In genomic region chr17:63961355-63962207, GRCh38 we compare ENCODE assay signal across 8 cellular contexts. TPM values are rescaled to one million over a fixed set of nuclear protein-coding genes. Genes with fewer than 3 reads are reported as not detected.
DNase-seq lines count a peak whose midpoint lies in the region; TF ChIP-seq lines count a peak whose summit lies in the region.

No MANE protein-coding gene starts in this region.

- H3K4me3 ChIP-seq in sigmoid colon, result peak overlapping the region in 2 of 4 donors; percentile 16 to 21

- H3K4me3 Mint-ChIP-seq in activated T-helper 2 cell treated with anti-CD3 and anti-CD28 coated beads, Interferon-gamma antibody, Interleukin-2, Interleukin-4, amounts not matched to agents 10 μg/mL and 5 μg/mL and 100 μg/mL, durations not matched to agents 14 hours and 24 hours and 36 hours (ENCODE audit: low read depth), result peak overlapping the region; percentile 39

- no peaks in the 10 kb centered on the region for H3K36me3 ChIP-seq in sigmoid colon

- no peaks in the 10 kb centered on the region for H3K27me3 Mint-ChIP-seq in activated T-helper 2 cell treated with anti-CD3 and anti-CD28 coated beads, Interferon-gamma antibody, Interleukin-2, Interleukin-4, amounts not matched to agents 10 μg/mL and 5 μg/mL and 100 μg/mL, durations not matched to agents 14 hours and 24 hours and 36 hours (ENCODE audit: low read depth)

- TF ChIP-seq POLR2A in sigmoid colon (IDR thresholded peaks at IDR 0.05), result no peak

- H3K9me3 ChIP-seq in sigmoid colon, result no peaks in the 10 kb centered on the region

- H3K27me3 ChIP-seq in sigmoid colon, result peaks cover 0 to 7% (median 0%) of the 10 kb centered on the region in 3 donors

- no peak overlapping the region for H3K27ac Mint-ChIP-seq in activated T-helper 2 cell treated with anti-CD3 and anti-CD28 coated beads, Interferon-gamma antibody, Interleukin-2, Interleukin-4, amounts not matched to agents 10 μg/mL and 5 μg/mL and 100 μg/mL, durations not matched to agents 14 hours and 24 hours and 36 hours

- H3K36me3 Mint-ChIP-seq in activated T-helper 2 cell treated with anti-CD3 and anti-CD28 coated beads, Interferon-gamma antibody, Interleukin-2, Interleukin-4, amounts not matched to agents 10 μg/mL and 5 μg/mL and 100 μg/mL, durations not matched to agents 14 hours and 24 hours and 36 hours (ENCODE audit: low read depth), result no peaks in the 10 kb centered on the region

- no peaks in the 10 kb centered on the region for H3K9me3 Mint-ChIP-seq in activated T-helper 2 cell treated with anti-CD3 and anti-CD28 coated beads, Interferon-gamma antibody, Interleukin-2, Interleukin-4, amounts not matched to agents 10 μg/mL and 5 μg/mL and 100 μg/mL, durations not matched to agents 14 hours and 24 hours and 36 hours

- intact Hi-C loops in activated T-helper 2 cell treated with anti-CD3 and anti-CD28 coated beads, Interferon-gamma antibody, Interleukin-2, Interleukin-4, amounts not matched to agents 10 μg/mL and 5 μg/mL and 100 μg/mL, durations not matched to agents 14 hours and 24 hours and 36 hours (cut with micrococcal nuclease), result no loop called here
- intact Hi-C loops in cardiac septum (cut with DNase I) (no loop called here), sigmoid colon (cut with DNase I) (no loop called here)

- peaks cover 0 to 10% (median 2%) of the 10 kb centered on the region in 4 donors for H3K4me1 ChIP-seq in sigmoid colon

- H3K4me1 Mint-ChIP-seq in activated T-helper 2 cell treated with anti-CD3 and anti-CD28 coated beads, Interferon-gamma antibody, Interleukin-2, Interleukin-4, amounts not matched to agents 10 μg/mL and 5 μg/mL and 100 μg/mL, durations not matched to agents 14 hours and 24 hours and 36 hours (ENCODE audit: low read depth), result peaks cover 6% of the 10 kb centered on the region

- no peak for TF ChIP-seq EP300 in sigmoid colon (IDR thresholded peaks at IDR 0.05)

- peak; percentile 67 for DNase-seq in GM20000 (ENCODE audit: low spot score)
- DNase-seq in NOMO-1 treated with DMSO at 0.1 percent for 48 hours (lab: John Stamatoyannopoulos, UW; ENCODE audit: unreplicated experiment), result peak; percentile 62
- DNase-seq in activated T-helper 2 cell treated with anti-CD3 and anti-CD28 coated beads, Interferon-gamma antibody, Interleukin-2, Interleukin-4, amounts not matched to agents 10 μg/mL and 5 μg/mL and 100 μg/mL, durations not matched to agents 14 hours and 24 hours and 36 hours (ENCODE audit: low spot score), result peak; percentile 41
- DNase-seq in cardiac septum (ENCODE audit: low spot score), result peak; percentile 82
- peak; percentile 86 for DNase-seq in sigmoid colon
- no peak for DNase-seq in NCI-H187 treated with DMSO at 0.1 percent for 48 hours (lab: John Stamatoyannopoulos, UW)
- DNase-seq in middle frontal gyrus (ENCODE audit: extremely low spot score, low spot score), result no peak
- DNase-seq in NCI-H2171 (lab: John Stamatoyannopoulos, UW), result no peak

- H3K27ac ChIP-seq in sigmoid colon, result peak overlapping the region in 1 of 4 donors; percentile 42

- TF ChIP-seq CTCF in GM20000 (IDR thresholded peaks at IDR 0.05; ENCODE audit: extremely low read depth, missing control alignments) (no peak), sigmoid colon (IDR thresholded peaks at IDR 0.05) (no peak)

- 13 to 28% methylated on average over 36 of the region's 36 CpGs for WGBS in sigmoid colon, 2 donors

RNA-seq across cellular contexts. Expression of gene SCN4A, which starts 11.1 kb away (rescaled TPM):
- 0.11 and 0.14 TPM in 2 replicates for total RNA-seq in activated T-helper 2 cell treated with anti-CD3 and anti-CD28 coated beads, Interferon-gamma antibody, Interleukin-2, Interleukin-4, amounts not matched to agents 10 μg/mL and 5 μg/mL and 100 μg/mL, durations not matched to agents 14 hours and 24 hours and 36 hours
- total RNA-seq in cardiac septum, result 0.22 TPM
- total RNA-seq in sigmoid colon, result 1 to 10 TPM in 2 of 4 donors, under 1 TPM in 2; 0.68 to 4.2 (median 1.0) TPM
- polyA plus RNA-seq in sigmoid colon, result under 1 TPM in 2 of 3 donors, not detected in 1; 0.23 to 0.52 TPM

RNA-seq across cellular contexts. Expression of gene CD79B, which starts 29.4 kb away (rescaled TPM):
- 28.8 and 33.2 TPM in 2 replicates for total RNA-seq in activated T-helper 2 cell treated with anti-CD3 and anti-CD28 coated beads, Interferon-gamma antibody, Interleukin-2, Interleukin-4, amounts not matched to agents 10 μg/mL and 5 μg/mL and 100 μg/mL, durations not matched to agents 14 hours and 24 hours and 36 hours
- total RNA-seq in cardiac septum (2.7 TPM), sigmoid colon (1 to 10 TPM in 2 of 4 donors, under 1 TPM in 2; 0.66 to 1.8 (median 0.96) TPM)
- 100 to 1,000 TPM in 1 of 3 donors, 1 to 10 TPM in 1, not detected in 1; 2.4 to 112 TPM for polyA plus RNA-seq in sigmoid colon

RNA-seq across cellular contexts. Expression of gene PRR29, which starts 36.6 kb away (rescaled TPM):
- 0.14 and 0.18 TPM in 2 replicates for total RNA-seq in activated T-helper 2 cell treated with anti-CD3 and anti-CD28 coated beads, Interferon-gamma antibody, Interleukin-2, Interleukin-4, amounts not matched to agents 10 μg/mL and 5 μg/mL and 100 μg/mL, durations not matched to agents 14 hours and 24 hours and 36 hours
- 0.51 TPM for total RNA-seq in cardiac septum
- total RNA-seq in sigmoid colon, result not detected
- under 1 TPM in 2 of 3 donors, not detected in 1; 0.22 to 0.60 TPM for polyA plus RNA-seq in sigmoid colon

RNA-seq across cellular contexts. Expression of gene GH1, which starts 42.9 kb away (rescaled TPM):
- total RNA-seq in activated T-helper 2 cell treated with anti-CD3 and anti-CD28 coated beads, Interferon-gamma antibody, Interleukin-2, Interleukin-4, amounts not matched to agents 10 μg/mL and 5 μg/mL and 100 μg/mL, durations not matched to agents 14 hours and 24 hours and 36 hours, result not detected in 2 replicates
- not detected for total RNA-seq in cardiac septum
- not detected for total RNA-seq in sigmoid colon
- under 1 TPM in 1 of 3 donors, not detected in 2; 0.25 TPM for polyA plus RNA-seq in sigmoid colon

RNA-seq across cellular contexts. Expression of gene CSHL1, which starts 50.5 kb away (rescaled TPM):
- not detected in 2 replicates for total RNA-seq in activated T-helper 2 cell treated with anti-CD3 and anti-CD28 coated beads, Interferon-gamma antibody, Interleukin-2, Interleukin-4, amounts not matched to agents 10 μg/mL and 5 μg/mL and 100 μg/mL, durations not matched to agents 14 hours and 24 hours and 36 hours
- total RNA-seq in cardiac septum, result not detected
- total RNA-seq in sigmoid colon, result not detected
- polyA plus RNA-seq in sigmoid colon, result not detected

Comparison
In these comparisons a context has a peak if more than half of its experiments do, and no peak if none do; other contexts are left out.
1. DNase-seq: peak in GM20000 (single experiment), NOMO-1 treated with DMSO at 0.1 percent for 48 hours (single experiment), activated T-helper 2 cell treated with anti-CD3 and anti-CD28 coated beads, Interferon-gamma antibody, Interleukin-2, Interleukin-4, amounts not matched to agents 10 μg/mL and 5 μg/mL and 100 μg/mL, durations not matched to agents 14 hours and 24 hours and 36 hours (single experiment), cardiac septum (single experiment) and sigmoid colon (single experiment); none in NCI-H187 treated with DMSO at 0.1 percent for 48 hours (single experiment), middle frontal gyrus (single experiment) and NCI-H2171 (single experiment).